ENCODE assay signal across 8 cellular contexts in genomic region chr3:166013073-166013679, GRCh38.
DNase-seq lines count a peak whose midpoint lies in the region; FAIRE-seq and TF ChIP-seq lines count a peak whose summit lies in the region.

No MANE protein-coding gene starts in this region.

- no peaks in the 10 kb centered on the region for H3K36me3 Mint-ChIP-seq in mesothelial cell of epicardium

- TF ChIP-seq POLR2A in GM12891 (IDR thresholded peaks at IDR 0.05; ENCODE audit: low read depth, low read length), result no peak

- H3K27ac ChIP-seq in brain microvascular endothelial cell, result no peak overlapping the region
- H3K27ac ChIP-seq in effector memory CD4-positive, alpha-beta T cell (ENCODE audit: insufficient read depth, low read length, poor library complexity, severe bottlenecking), result no peak overlapping the region

- H3K27ac Mint-ChIP-seq in mesothelial cell of epicardium, result no peak overlapping the region

- H3K27me3 ChIP-seq in brain microvascular endothelial cell (replicated peaks), result no peaks in the 10 kb centered on the region
- H3K27me3 ChIP-seq in effector memory CD4-positive, alpha-beta T cell (replicated peaks; ENCODE audit: control insufficient read depth, insufficient read depth, low read length, poor library complexity, severe bottlenecking), result no peaks in the 10 kb centered on the region

- no peak overlapping the region for H3K4me3 Mint-ChIP-seq in mesothelial cell of epicardium

- in situ Hi-C loops in brain microvascular endothelial cell (cut with HindIII; ENCODE audit: low pct_ligation_motif_present, low sequenced_read_pairs), result no loop called here

- no peaks in the 10 kb centered on the region for H3K9me3 ChIP-seq in effector memory CD4-positive, alpha-beta T cell (ENCODE audit: control insufficient read depth, low read length)

- no peak overlapping the region for H3K4me3 ChIP-seq in brain microvascular endothelial cell (ENCODE audit: low read depth, low read length)
- no peak overlapping the region for H3K4me3 ChIP-seq in effector memory CD4-positive, alpha-beta T cell (ENCODE audit: insufficient read depth, low read depth, low read length, poor library complexity, severe bottlenecking)

- no peaks in the 10 kb centered on the region for H3K4me1 Mint-ChIP-seq in mesothelial cell of epicardium

- no peaks in the 10 kb centered on the region for H3K4me1 ChIP-seq in effector memory CD4-positive, alpha-beta T cell (ENCODE audit: control insufficient read depth, insufficient read depth, low read length, poor library complexity, severe bottlenecking)

- TF ChIP-seq CTCF in brain microvascular endothelial cell (IDR thresholded peaks at IDR 0.05; ENCODE audit: low read depth, low read length, missing control alignments) (peak; percentile 20), mesothelial cell of epicardium (IDR thresholded peaks at IDR 0.05; ENCODE audit: unreplicated experiment) (peak; percentile 80)

- no peaks in the 10 kb centered on the region for H3K27me3 Mint-ChIP-seq in mesothelial cell of epicardium (ENCODE audit: low read depth)

- no peaks in the 10 kb centered on the region for H3K36me3 ChIP-seq in brain microvascular endothelial cell (replicated peaks)
- H3K36me3 ChIP-seq in effector memory CD4-positive, alpha-beta T cell (ENCODE audit: control insufficient read depth, insufficient read depth, low read length), result no peaks in the 10 kb centered on the region

- peaks cover 8% of the 10 kb centered on the region for H3K9me3 Mint-ChIP-seq in mesothelial cell of epicardium

- DNase-seq in NCI-H510A treated with DMSO at 0.1 percent for 48 hours (lab: John Stamatoyannopoulos, UW) (peak; percentile 40), NCI-H510A (lab: John Stamatoyannopoulos, UW) (no peak), NCI-H2029 (lab: John Stamatoyannopoulos, UW) (peak; percentile 5), brain microvascular endothelial cell (peak; percentile 49), mesothelial cell of epicardium (ENCODE audit: low spot score in 2 of 2, unreplicated experiment in 2 of 2) (no peak), GM12891 (ENCODE audit: insufficient read length, low spot score) (no peak)
- no peak for DNase-seq in effector memory CD4-positive, alpha-beta T cell
- DNase-seq in activated CD4-positive, alpha-beta T cell treated with anti-CD3 and anti-CD28 coated beads, Interleukin-2, amount 50 U/mL, for 4 hours, result no peak

- FAIRE-seq in GM12891 (lab: Jason Lieb, UNC), result no peak

TF ChIP-seq in GM12891, 5 proteins besides CTCF, POLR2A, EP300 and RAD21:
- TF ChIP-seq SPI1 (IDR thresholded peaks at IDR 0.05; ENCODE audit: low read depth, low read length) (no peak), TAF1 (IDR thresholded peaks at IDR 0.05; ENCODE audit: low read depth, low read length) (no peak), POLR2AphosphoS5 (IDR thresholded peaks at IDR 0.05; ENCODE audit: low read depth, low read length) (no peak), POU2F2 (IDR thresholded peaks at IDR 0.05; ENCODE audit: low read depth, low read length) (no peak), PAX5 (IDR thresholded peaks at IDR 0.05; ENCODE audit: insufficient read depth, low read length, severe bottlenecking) (no peak)
TF ChIP-seq in GM12891: peak in this region for 0.

Comparison
In these comparisons a context has a peak if more than half of its experiments do, and no peak if none do; other contexts are left out.
1. DNase-seq: peak in NCI-H510A treated with DMSO at 0.1 percent for 48 hours (single experiment), NCI-H2029 (single experiment) and brain microvascular endothelial cell (single experiment); none in NCI-H510A (single experiment), mesothelial cell of epicardium (0 of 2), effector memory CD4-positive, alpha-beta T cell (0 of 3), activated CD4-positive, alpha-beta T cell treated with anti-CD3 and anti-CD28 coated beads, Interleukin-2, amount 50 U/mL, for 4 hours (0 of 2) and GM12891 (single experiment).